In genomic region chr20:25084616-25085187, GRCh38 we compare ENCODE assay signal across 1 cellular context.
TF ChIP-seq lines count a peak whose summit lies in the region.

No MANE protein-coding gene starts in this region.

TF ChIP-seq in GM23338, 12 proteins besides CTCF, POLR2A, EP300 and RAD21 (continued from another document):
- no peak for TF ChIP-seq ZNF462 (CRISPR knock-in tag; IDR thresholded peaks at IDR 0.05)
